Comparison of ENCODE assay signal across 8 cellular contexts in genomic region chr10:121927361-121927840, GRCh38. TPM values are rescaled to one million over a fixed set of nuclear protein-coding genes. Genes with fewer than 3 reads are reported as not detected.
DNase-seq lines count a peak whose midpoint lies in the region; ATAC-seq, FAIRE-seq and TF ChIP-seq lines count a peak whose summit lies in the region.

No MANE protein-coding gene starts in this region.

- BruUV-seq in endothelial cell of umbilical vein (replicated peaks; lab: Mats Ljungman, UMichigan) = no TSS peak

- POLR2A ChIA-PET in HEK293 (lab: Yijun Ruan, JAX) = interaction anchor here (0.5 to 1.6 kb wide), 5 partner anchors 9 to 238 kb away, joined by 3 to 8 read pairs (median 3); partner anchors contain the start of gene NSMCE4A
- POLR2A ChIA-PET in endothelial cell of umbilical vein (lab: Charles Lee) = interaction anchor here (0.7 to 1.4 kb wide), 2 partner anchors 9 to 20 kb away, joined by 3 read pairs; no protein-coding TSS in a partner anchor

- H3K27me3 ChIP-seq in MG63 (no peaks in the 10 kb centered on the region), endothelial cell of umbilical vein (ENCODE audit: control insufficient read depth in 2 of 2, insufficient read depth in 2 of 2, low read length in 2 of 2) (no peaks in the 10 kb centered on the region)

- dilution Hi-C loops in endothelial cell of umbilical vein (cut with MboI; ENCODE audit: extremely low pct_ligation_motif_present, low sequenced_read_pairs) = no loop called here

- H3K4me3 ChIP-seq in HEK293 (ENCODE audit: low read depth, low read length) (peak overlapping the region; percentile 82), MG63 (peak overlapping the region; percentile 96), endothelial cell of umbilical vein (replicated peaks in 1 of 3; ENCODE audit: insufficient read depth in 1 of 3, low read depth in 1 of 3, low read length in 3 of 3) (peak overlapping the region; percentile 61 to 97 (median 93))

- H3K36me3 Mint-ChIP-seq in mesothelial cell of epicardium = peaks cover 3% of the 10 kb centered on the region

- DNase-seq in MG63 = peak; percentile 71
- peak; percentile 40 to 60 for DNase-seq in activated CD4-positive, alpha-beta T cell treated with anti-CD3 and anti-CD28 coated beads, Interleukin-2, amount 50 U/mL, for 48 hours
- no peak for DNase-seq in endothelial cell of umbilical vein (ENCODE audit: low read depth, low spot score)
- DNase-seq in mesothelial cell of epicardium (ENCODE audit: low spot score in 2 of 2, unreplicated experiment in 2 of 2) = peak in 1 of 2 experiments; percentile 35
- DNase-seq in stimulated activated CD8-positive, alpha-beta memory T cell treated with anti-CD3 and anti-CD28 coated beads, Interleukin-7, amount 100 ng/mL, for 24 hours (ENCODE audit: low read depth) = peak; percentile 1
- DNase-seq in DMS114 treated with DMSO at 0.1 percent for 48 hours (lab: John Stamatoyannopoulos, UW; ENCODE audit: unreplicated experiment) = no peak

- no peaks in the 10 kb centered on the region for H3K9me3 Mint-ChIP-seq in mesothelial cell of epicardium

- intact Hi-C loops in endothelial cell of umbilical vein (cut with micrococcal nuclease) = loop anchor here (2.0 kb wide), 1 partner anchor 185 kb away; no protein-coding TSS in a partner anchor

- CTCF ChIA-PET in HEK293 (lab: Yijun Ruan, JAX) = interaction anchor here (0.6 to 0.9 kb wide), 4 partner anchors 25 to 974 kb away, joined by 3 to 5 read pairs (median 4); no protein-coding TSS in a partner anchor
- CTCF ChIA-PET in endothelial cell of umbilical vein (lab: Charles Lee) = interaction anchor here (0.6 to 2.1 kb wide), 9 partner anchors 16 to 193 kb away, joined by 3 to 12 read pairs (median 5); partner anchors contain the start of gene NSMCE4A

- H4K20me1 ChIP-seq in endothelial cell of umbilical vein (replicated peaks; ENCODE audit: control insufficient read depth, extremely low read depth, insufficient read depth, low read length) = no peaks in the 10 kb centered on the region

- H2AFZ ChIP-seq in endothelial cell of umbilical vein (ENCODE audit: low read depth, low read length) = peak overlapping the region; percentile 54

- peaks cover 8% of the 10 kb centered on the region; the same call in 1 of the 2 replicates for H3K4me1 ChIP-seq in HEK293 (ENCODE audit: control insufficient read depth, insufficient read depth, low read length)
- H3K4me1 ChIP-seq in endothelial cell of umbilical vein (ENCODE audit: control insufficient read depth, extremely low read depth, insufficient read depth, low read length) = peaks cover 11% of the 10 kb centered on the region

- peak overlapping the region; percentile 94 for H3K4me2 ChIP-seq in endothelial cell of umbilical vein (ENCODE audit: insufficient read depth, low read length)

- peak overlapping the region; percentile 95 for H3K4me3 Mint-ChIP-seq in mesothelial cell of epicardium

- no peaks in the 10 kb centered on the region for H3K27me3 Mint-ChIP-seq in mesothelial cell of epicardium (ENCODE audit: low read depth)

- H3K9ac ChIP-seq in endothelial cell of umbilical vein (replicated peaks; ENCODE audit: extremely low read depth, insufficient read depth, low read length) = peak overlapping the region; percentile 94

- H3K27ac Mint-ChIP-seq in mesothelial cell of epicardium = peak overlapping the region; percentile 86

- H3K27ac ChIP-seq in HEK293 (ENCODE audit: extremely low read depth, low read depth, low read length) (peak overlapping the region; percentile 96), endothelial cell of umbilical vein (ENCODE audit: insufficient read depth, low read depth, low read length) (peak overlapping the region; percentile 91)

- H3K9me3 ChIP-seq in HEK293 (ENCODE audit: control insufficient read depth, insufficient read depth, low read depth, low read length) = no peaks in the 10 kb centered on the region
- no peaks in the 10 kb centered on the region for H3K9me3 ChIP-seq in MG63
- H3K9me3 ChIP-seq in endothelial cell of umbilical vein (replicated peaks; ENCODE audit: control insufficient read depth, insufficient read depth, low read length) = no peaks in the 10 kb centered on the region

- no peak for TF ChIP-seq POLR2A in endothelial cell of umbilical vein (IDR thresholded peaks at IDR 0.05; ENCODE audit: low read depth, low read length)

- peaks cover 6 to 9% of the 10 kb centered on the region in 2 experiments for H3K36me3 ChIP-seq in HEK293 (ENCODE audit: control insufficient read depth in 2 of 2, insufficient read depth in 1 of 2, low read length in 2 of 2)
- peaks cover 7% of the 10 kb centered on the region for H3K36me3 ChIP-seq in MG63
- H3K36me3 ChIP-seq in endothelial cell of umbilical vein (ENCODE audit: control insufficient read depth in 2 of 2, extremely low read depth in 1 of 2, insufficient read depth in 2 of 2, low read length in 2 of 2) = peaks cover 2 to 3% of the 10 kb centered on the region in 2 experiments

- H3K79me2 ChIP-seq in endothelial cell of umbilical vein (ENCODE audit: control insufficient read depth, insufficient read depth, low read length) = peaks cover 28% of the 10 kb centered on the region

- ATAC-seq in GM18498 (IDR thresholded peaks at IDR 0.05; ENCODE audit: unreplicated experiment) = peak; percentile 48

- FAIRE-seq in endothelial cell of umbilical vein (lab: Jason Lieb, UNC) = no peak

- H3K4me1 Mint-ChIP-seq in mesothelial cell of epicardium = peaks cover 32% of the 10 kb centered on the region

- H3K9me1 ChIP-seq in endothelial cell of umbilical vein (replicated peaks; ENCODE audit: control insufficient read depth, extremely low read depth, insufficient read depth, low read length) = no peaks in the 10 kb centered on the region

- TF ChIP-seq CTCF in HEK293 (tag by site-specific recombination; IDR thresholded peaks at IDR 0.05) = peak; percentile 34
- peak in 1 of 2 donors; percentile 6 for TF ChIP-seq CTCF in endothelial cell of umbilical vein (IDR thresholded peaks at IDR 0.05; ENCODE audit: extremely low read depth in 1 of 2, insufficient read depth in 1 of 2, low read depth in 1 of 2, low read length in 2 of 2)
- no peak for TF ChIP-seq CTCF in mesothelial cell of epicardium (IDR thresholded peaks at IDR 0.05; ENCODE audit: unreplicated experiment)

TF ChIP-seq in endothelial cell of umbilical vein, 7 proteins besides CTCF, POLR2A, EP300 and RAD21:
- TF ChIP-seq MYC (IDR thresholded peaks at IDR 0.05; ENCODE audit: low read depth, low read length) = no peak
- no peak for TF ChIP-seq EZH2 (IDR thresholded peaks at IDR 0.05; ENCODE audit: borderline replicate concordance, low read depth, low read length, severe bottlenecking)
- TF ChIP-seq POLR2AphosphoS5 (IDR thresholded peaks at IDR 0.05; ENCODE audit: insufficient read depth, low read depth, low read length) = no peak
- TF ChIP-seq GATA2 (IDR thresholded peaks at IDR 0.05; ENCODE audit: insufficient read depth, insufficient read length, low read depth, low read length) = no peak
- no peak for TF ChIP-seq MAX (IDR thresholded peaks at IDR 0.05; ENCODE audit: insufficient read depth, insufficient read length)
- TF ChIP-seq FOS (IDR thresholded peaks at IDR 0.05; ENCODE audit: borderline replicate concordance, insufficient read depth, low read length) = peak; percentile 7
TF ChIP-seq in endothelial cell of umbilical vein: peak in this region for 1.

RNA-seq across cellular contexts. Expression of gene ATE1, which starts 0.4 kb away (rescaled TPM):
- total RNA-seq in MG63 (2014; rRNA removed; shearing (Covaris generic); ENCODE audit: low replicate concordance) = 21.5 and 24.7 TPM in 2 replicates
- total RNA-seq in endothelial cell of umbilical vein (19.1 and 27.1 TPM in 2 replicates), mesothelial cell of epicardium (33.0 to 35.6 TPM (median 34.3 TPM) in 3 replicates)
- polyA plus RNA-seq in endothelial cell of umbilical vein = 6.9 and 8.7 TPM in 2 replicates
- polyA plus RNA-seq in endothelial cell of umbilical vein (2011; cell fraction: cytosol; rRNA removed) = 8.8 and 9.1 TPM in 2 replicates
- polyA plus RNA-seq in endothelial cell of umbilical vein (2011; cell fraction: nucleus; rRNA removed) = 14.5 and 15.6 TPM in 2 replicates
- polyA plus RNA-seq in endothelial cell of umbilical vein (2012) = 16.3 and 17.3 TPM in 2 replicates
- polyA minus RNA-seq in endothelial cell of umbilical vein = 25.1 and 32.0 TPM in 2 replicates
- 25.6 TPM for polyA minus RNA-seq in endothelial cell of umbilical vein (2011; cell fraction: cytosol; rRNA and poly(A)+ RNA removed)
- polyA minus RNA-seq in endothelial cell of umbilical vein (2011; cell fraction: nucleus; rRNA and poly(A)+ RNA removed) = 26.8 and 30.3 TPM in 2 replicates

RNA-seq across cellular contexts. Expression of gene NSMCE4A, which starts 47.6 kb away (rescaled TPM):
- 65.7 and 85.6 TPM in 2 replicates for total RNA-seq in MG63 (2014; rRNA removed; shearing (Covaris generic); ENCODE audit: low replicate concordance)
- 51.0 and 52.0 TPM in 2 replicates for total RNA-seq in endothelial cell of umbilical vein
- polyA plus RNA-seq in endothelial cell of umbilical vein = 36.1 and 36.8 TPM in 2 replicates
- polyA plus RNA-seq in endothelial cell of umbilical vein (2011; cell fraction: cytosol; rRNA removed) = 41.2 and 47.7 TPM in 2 replicates
- polyA plus RNA-seq in endothelial cell of umbilical vein (2011; cell fraction: nucleus; rRNA removed) = 192 and 240 TPM in 2 replicates
- 42.0 and 53.7 TPM in 2 replicates for polyA plus RNA-seq in endothelial cell of umbilical vein (2012)
- polyA minus RNA-seq in endothelial cell of umbilical vein = 13.2 and 15.1 TPM in 2 replicates
- polyA minus RNA-seq in endothelial cell of umbilical vein (2011; cell fraction: cytosol; rRNA and poly(A)+ RNA removed) = 17.4 TPM
- polyA minus RNA-seq in endothelial cell of umbilical vein (2011; cell fraction: nucleus; rRNA and poly(A)+ RNA removed) = 27.4 and 39.6 TPM in 2 replicates
- 41.7 to 46.9 TPM (median 44.4 TPM) in 3 replicates for total RNA-seq in mesothelial cell of epicardium

Comparison
In these comparisons a context has a peak if more than half of its experiments do, and no peak if none do; other contexts are left out.
1. DNase-seq: peak in MG63 (single experiment), activated CD4-positive, alpha-beta T cell treated with anti-CD3 and anti-CD28 coated beads, Interleukin-2, amount 50 U/mL, for 48 hours (2 of 2) and stimulated activated CD8-positive, alpha-beta memory T cell treated with anti-CD3 and anti-CD28 coated beads, Interleukin-7, amount 100 ng/mL, for 24 hours (single experiment); none in endothelial cell of umbilical vein (single experiment) and DMS114 treated with DMSO at 0.1 percent for 48 hours (single experiment).
2. Peak in every context shown above with its lines, with median percentiles within 50 percentile points of each other: H3K4me3 ChIP-seq.